23 cellular contexts compared by ENCODE assay signal in the genomic region with DNA sequence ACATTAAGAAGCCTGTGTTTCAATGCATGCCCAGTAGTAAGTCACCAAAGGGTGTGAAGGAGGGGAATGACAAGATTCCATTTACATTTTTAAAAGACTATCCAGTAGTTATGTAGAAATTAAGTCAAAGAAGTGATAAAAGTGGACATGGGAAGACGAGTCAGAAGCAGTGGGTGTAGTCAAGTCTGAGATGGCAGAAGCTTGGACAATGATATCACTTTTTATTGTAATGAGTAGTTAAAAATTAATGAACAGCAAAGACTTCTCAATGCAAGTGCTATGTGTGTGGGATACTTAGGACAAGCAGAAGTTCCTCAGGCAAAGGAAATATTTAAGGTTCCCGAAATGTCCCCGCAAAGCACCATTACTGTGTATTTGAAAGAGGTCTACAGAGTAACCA.
"Had no signal": no experiment of that assay in that cellular context is flagged by ENCODE, and none has a peak within 500 bp of the region (broad histone marks: within the 10 kb centered on the region; RNA-seq: fewer than 3 reads in every experiment).

No MANE protein-coding gene starts in this region.

- ATAC-seq: activated CD8-positive, alpha-beta T cell treated with anti-CD3 and anti-CD28 coated beads for 36 hours; activated naive CD8-positive, alpha-beta T cell treated with anti-CD3 and anti-CD28 coated beads, Interleukin-2, amount 50 U/mL, for 24 hours; body of pancreas; left ventricle myocardium superior; natural killer cell treated with Interleukin-12 subunit alpha and Interleukin-12 subunit beta and Interleukin-15 and Interleukin-18, amount 100 ng/mL, for 72 hours; right lobe of liver; stimulated activated effector memory CD8-positive, alpha-beta T cell treated with anti-CD3 and anti-CD28 coated beads, Interleukin-12 subunit alpha, Interleukin-12 subunit beta, amount 100 ng/mL, for 72 hours had no signal

- H3K27ac ChIP-seq: body of pancreas, cardiac muscle cell, hepatocyte, right lobe of liver, stomach, vagina had no signal

- H3K27ac Mint-ChIP-seq: activated CD8-positive, alpha-beta T cell treated with anti-CD3 and anti-CD28 coated beads for 36 hours; activated naive CD8-positive, alpha-beta T cell treated with anti-CD3 and anti-CD28 coated beads, Interleukin-2, amount 50 U/mL, for 24 hours; activated T-helper 1 cell treated with anti-CD3 and anti-CD28 coated beads, Interleukin-12 subunit alpha, Interleukin-12 subunit beta, Interleukin-2, Interleukin-4 antibody, amounts not matched to agents 30 ng/mL and 10 ng/mL and 1 ng/mL, durations not matched to agents 14 hours and 24 hours and 36 hours; endodermal cell; immature natural killer cell; natural killer cell treated with Interleukin-12 subunit alpha and Interleukin-12 subunit beta and Interleukin-15 and Interleukin-18, amount 100 ng/mL, for 72 hours; stimulated activated effector memory CD8-positive, alpha-beta T cell treated with anti-CD3 and anti-CD28 coated beads, Interleukin-12 subunit alpha, Interleukin-12 subunit beta, amount 100 ng/mL, for 72 hours had no signal

- H3K4me1 Mint-ChIP-seq: activated naive CD8-positive, alpha-beta T cell treated with anti-CD3 and anti-CD28 coated beads, Interleukin-2, amount 50 U/mL, for 24 hours; endodermal cell; immature natural killer cell; stimulated activated effector memory CD8-positive, alpha-beta T cell treated with anti-CD3 and anti-CD28 coated beads, Interleukin-12 subunit alpha, Interleukin-12 subunit beta, amount 100 ng/mL, for 72 hours had no signal

- H3K27me3 Mint-ChIP-seq: activated CD8-positive, alpha-beta T cell treated with anti-CD3 and anti-CD28 coated beads for 36 hours; activated naive CD8-positive, alpha-beta T cell treated with anti-CD3 and anti-CD28 coated beads, Interleukin-2, amount 50 U/mL, for 24 hours; natural killer cell treated with Interleukin-12 subunit alpha and Interleukin-12 subunit beta and Interleukin-15 and Interleukin-18, amount 100 ng/mL, for 72 hours had no signal

- H3K9me3 Mint-ChIP-seq: activated CD8-positive, alpha-beta T cell treated with anti-CD3 and anti-CD28 coated beads for 36 hours; activated naive CD8-positive, alpha-beta T cell treated with anti-CD3 and anti-CD28 coated beads, Interleukin-2, amount 50 U/mL, for 24 hours; activated T-helper 1 cell treated with anti-CD3 and anti-CD28 coated beads, Interleukin-12 subunit alpha, Interleukin-12 subunit beta, Interleukin-2, Interleukin-4 antibody, amounts not matched to agents 30 ng/mL and 10 ng/mL and 1 ng/mL, durations not matched to agents 14 hours and 24 hours and 36 hours; endodermal cell; natural killer cell treated with Interleukin-12 subunit alpha and Interleukin-12 subunit beta and Interleukin-15 and Interleukin-18, amount 100 ng/mL, for 72 hours had no signal

- DNase-seq: activated CD4-positive, alpha-beta T cell treated with anti-CD3 and anti-CD28 coated beads for 48 hours; activated CD8-positive, alpha-beta T cell treated with anti-CD3 and anti-CD28 coated beads for 36 hours; activated gamma-delta T cell; activated naive CD4-positive, alpha-beta T cell treated with anti-CD3 and anti-CD28 coated beads, Interleukin-2, amount 50 U/mL, for 16 hours; activated naive CD8-positive, alpha-beta T cell treated with anti-CD3 and anti-CD28 coated beads, Interleukin-2, amount 50 U/mL, for 24 hours; body of pancreas; cortex of kidney; endodermal cell; immature natural killer cell; left ventricle myocardium superior; mammary epithelial cell; right lobe of liver; small intestine; stimulated activated CD4-positive, alpha-beta T cell treated with anti-CD3 and anti-CD28 coated beads, Interleukin-2, amount 100 ng/mL, for 24 hours; stomach; T-helper 9 cell; trophoblast cell had no signal

- FAIRE-seq: small intestine had no signal

- H3K36me3 Mint-ChIP-seq: natural killer cell treated with Interleukin-12 subunit alpha and Interleukin-12 subunit beta and Interleukin-15 and Interleukin-18, amount 100 ng/mL, for 72 hours; stimulated activated effector memory CD8-positive, alpha-beta T cell treated with anti-CD3 and anti-CD28 coated beads, Interleukin-12 subunit alpha, Interleukin-12 subunit beta, amount 100 ng/mL, for 72 hours had no signal

- H3K4me3 ChIP-seq: body of pancreas, cardiac muscle cell, hepatocyte, right lobe of liver, stomach, vagina had no signal

- H3K4me3 Mint-ChIP-seq: activated CD8-positive, alpha-beta T cell treated with anti-CD3 and anti-CD28 coated beads for 36 hours; activated naive CD8-positive, alpha-beta T cell treated with anti-CD3 and anti-CD28 coated beads, Interleukin-2, amount 50 U/mL, for 24 hours; activated T-helper 1 cell treated with anti-CD3 and anti-CD28 coated beads, Interleukin-12 subunit alpha, Interleukin-12 subunit beta, Interleukin-2, Interleukin-4 antibody, amounts not matched to agents 30 ng/mL and 10 ng/mL and 1 ng/mL, durations not matched to agents 14 hours and 24 hours and 36 hours; endodermal cell; immature natural killer cell; natural killer cell treated with Interleukin-12 subunit alpha and Interleukin-12 subunit beta and Interleukin-15 and Interleukin-18, amount 100 ng/mL, for 72 hours; stimulated activated effector memory CD8-positive, alpha-beta T cell treated with anti-CD3 and anti-CD28 coated beads, Interleukin-12 subunit alpha, Interleukin-12 subunit beta, amount 100 ng/mL, for 72 hours had no signal

- H3K4me1 ChIP-seq: body of pancreas had no signal

- H3K27me3 ChIP-seq: body of pancreas, cardiac muscle cell, hepatocyte, right lobe of liver, stomach, vagina had no signal

- H3K9me3 ChIP-seq: body of pancreas, right lobe of liver, stomach, vagina had no signal
